ENCODE assay signal across 18 cellular contexts in the genomic region with DNA sequence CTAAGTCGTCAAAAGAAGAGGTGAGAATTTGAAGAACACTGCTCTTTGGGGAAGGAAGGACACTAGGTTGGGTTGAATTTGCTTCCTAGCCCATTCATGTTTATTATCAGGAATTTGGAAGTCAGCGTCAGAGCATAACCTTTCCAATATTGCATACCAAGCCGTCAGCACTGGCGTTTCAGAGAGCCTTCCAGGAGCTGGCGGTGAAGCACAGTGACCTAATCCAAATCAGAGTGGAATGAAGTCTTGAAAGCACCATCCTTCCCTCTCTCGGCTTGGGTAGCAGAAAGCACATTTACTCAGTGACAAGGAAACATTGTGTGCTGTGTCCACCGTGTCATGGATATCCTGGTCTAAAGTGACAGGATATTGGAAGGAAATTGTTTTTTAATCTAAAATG.
DNase-seq lines count a peak whose midpoint lies in the region; ATAC-seq and TF ChIP-seq lines count a peak whose summit lies in the region.
"Had no signal": no experiment of that assay in that cellular context is flagged by ENCODE, and none has a peak within 500 bp of the region (broad histone marks: within the 10 kb centered on the region; RNA-seq: fewer than 3 reads in every experiment).

No MANE protein-coding gene starts in this region.

- no peaks in the 10 kb centered on the region for H3K36me3 ChIP-seq in MG63
- no peaks in the 10 kb centered on the region for H3K36me3 ChIP-seq in left lung
- H3K36me3 ChIP-seq: SJCRH30 had no signal

- TF ChIP-seq CTCF in fibroblast of mammary gland (conservative IDR thresholded peaks at IDR 0.05; ENCODE audit: control insufficient read depth, insufficient read depth, low read depth, low read length) = no peak
- TF ChIP-seq CTCF in left lung (IDR thresholded peaks at IDR 0.05) = no peak

- no peaks in the 10 kb centered on the region for H3K9me3 ChIP-seq in MG63
- no peaks in the 10 kb centered on the region for H3K9me3 ChIP-seq in right cardiac atrium (ENCODE audit: control insufficient read depth, low read length)
- no peaks in the 10 kb centered on the region for H3K9me3 ChIP-seq in left lung
- H3K9me3 ChIP-seq: SJCRH30 had no signal

- H3K27me3 ChIP-seq in MG63 (no peaks in the 10 kb centered on the region), right cardiac atrium (ENCODE audit: control insufficient read depth, insufficient read depth) (no peaks in the 10 kb centered on the region), left lung (no peaks in the 10 kb centered on the region)
- H3K27me3 ChIP-seq: SJCRH30 had no signal

- WGBS in right cardiac atrium = 39% methylated on average over 7 of the region's 7 CpGs

- no peak overlapping the region for H3K4me3 ChIP-seq in MG63
- H3K4me3 ChIP-seq in fibroblast of mammary gland (ENCODE audit: control insufficient read depth, low read depth, low read length) = no peak overlapping the region
- H3K4me3 ChIP-seq in right cardiac atrium (ENCODE audit: low read length) = no peak overlapping the region
- no peak overlapping the region for H3K4me3 ChIP-seq in left lung
- H3K4me3 ChIP-seq: SJCRH30 had no signal

- intact Hi-C loops in right cardiac atrium (cut with DNase I) = no loop called here
- intact Hi-C loops in left lung (cut with DNase I) = no loop called here

- ATAC-seq in right cardiac atrium (peak; percentile 73 to 92), left lung (no peak), HG03196 (IDR thresholded peaks at IDR 0.05; ENCODE audit: unreplicated experiment) (no peak)
- ATAC-seq: PC-3 had no signal

- H3K4me1 ChIP-seq in right cardiac atrium (ENCODE audit: control insufficient read depth, insufficient read depth, low read length) (no peaks in the 10 kb centered on the region), left lung (peaks cover 0 to 5% of the 10 kb centered on the region in 2 donors)

- H3K27ac ChIP-seq in right cardiac atrium (ENCODE audit: low read length) (no peak overlapping the region), left lung (no peak overlapping the region)
- H3K27ac ChIP-seq: C4-2B, KMS-11, RWPE1, SJCRH30 had no signal

- DNase-seq in GM03348 (ENCODE audit: low spot score) (peak; percentile 33), MG63 (peak; percentile 48), fibroblast of mammary gland (ENCODE audit: low read depth) (peak; percentile 30), right cardiac atrium (peak; percentile 53 to 81 (median 54)), NCI-H1436 treated with DMSO at 0.1 percent for 48 hours (lab: John Stamatoyannopoulos, UW) (no peak), left lung (no peak)
- DNase-seq in activated CD4-positive, alpha-beta T cell treated with anti-CD3 and anti-CD28 coated beads, Interleukin-2, amount 50 U/mL, for 48 hours = no peak
- DNase-seq: NCI-H1417, NCI-H187 treated with DMSO at 0.1 percent for 48 hours, NCI-H226, NCI-H524, NCI-H82, PC-3, SJCRH30 had no signal

Comparison
In these comparisons a context has a peak if more than half of its experiments do, and no peak if none do; other contexts are left out.
1. DNase-seq: peak in GM03348 (single experiment), MG63 (single experiment), fibroblast of mammary gland (single experiment) and right cardiac atrium (3 of 3); none in NCI-H1436 treated with DMSO at 0.1 percent for 48 hours (single experiment), activated CD4-positive, alpha-beta T cell treated with anti-CD3 and anti-CD28 coated beads, Interleukin-2, amount 50 U/mL, for 48 hours (0 of 2) and left lung (0 of 2).
2. ATAC-seq: peak in right cardiac atrium (2 of 2); none in left lung (single experiment) and HG03196 (single experiment).